3 cellular contexts compared by ENCODE assay signal in the genomic region with DNA sequence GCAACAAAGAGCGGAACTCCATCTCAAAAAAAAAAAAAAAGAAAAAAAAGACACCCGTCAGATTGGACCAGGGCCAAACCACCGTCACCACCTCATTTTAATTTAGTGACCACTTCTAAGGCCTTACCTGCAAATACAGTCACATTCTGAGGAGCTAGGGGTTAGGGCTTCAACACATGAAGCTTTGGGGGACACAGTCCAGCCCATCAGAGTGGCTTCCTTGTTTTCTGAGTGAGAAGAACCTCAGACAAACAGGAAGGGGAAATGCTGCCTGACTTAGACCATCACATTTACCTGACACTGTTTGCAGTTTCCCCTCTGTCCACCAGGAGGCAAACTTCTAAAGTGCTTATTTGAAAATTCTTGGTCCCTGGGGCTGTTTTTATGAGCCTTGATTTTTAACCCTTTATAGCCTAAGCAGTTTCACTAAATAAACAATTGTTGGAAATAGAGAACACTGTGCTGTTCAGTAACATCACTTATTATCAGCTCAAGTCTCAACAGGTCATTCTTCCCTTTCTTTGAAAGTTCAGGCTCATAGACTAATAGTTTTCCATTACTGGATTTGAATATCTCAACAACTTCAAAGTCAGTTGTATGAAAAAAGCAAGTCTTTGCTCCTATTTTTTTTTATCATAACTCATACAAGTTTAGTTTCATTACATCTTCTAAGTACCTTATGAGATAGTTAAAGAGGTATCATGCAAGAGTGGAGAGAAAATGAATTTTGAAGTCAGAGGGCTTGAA.
TF ChIP-seq lines count a peak whose summit lies in the region.

No MANE protein-coding gene starts in this region.

TF ChIP-seq in A549, 52 proteins besides CTCF, POLR2A, EP300 and RAD21:
- peak; percentile 59; the same call in 2 of the 3 replicates for TF ChIP-seq SMC3 (IDR thresholded peaks at IDR 0.05)
- TF ChIP-seq TP53 (CRISPR knock-in tag; IDR thresholded peaks at IDR 0.05): no peak

TF ChIP-seq in GM12891, 5 proteins besides CTCF, POLR2A, EP300 and RAD21:
- TF ChIP-seq TAF1 (IDR thresholded peaks at IDR 0.05; ENCODE audit: low read depth, low read length) (no peak), SPI1 (IDR thresholded peaks at IDR 0.05; ENCODE audit: low read depth, low read length) (peak; percentile 54)

TF ChIP-seq in H1, 55 proteins besides CTCF, POLR2A, EP300 and RAD21:
- TF ChIP-seq, protein P1, sequence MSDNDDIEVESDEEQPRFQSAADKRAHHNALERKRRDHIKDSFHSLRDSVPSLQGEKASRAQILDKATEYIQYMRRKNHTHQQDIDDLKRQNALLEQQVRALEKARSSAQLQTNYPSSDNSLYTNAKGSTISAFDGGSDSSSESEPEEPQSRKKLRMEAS (IDR thresholded peaks at IDR 0.05): no peak
- TF ChIP-seq HDAC2 (IDR thresholded peaks at IDR 0.05; ENCODE audit: borderline replicate concordance in 1 of 2, low read depth in 2 of 2, low read length in 2 of 2) (no peak), CREB1 (IDR thresholded peaks at IDR 0.05) (no peak), HDAC6 (IDR thresholded peaks at IDR 0.05; ENCODE audit: low read depth, low read length) (no peak), SIRT6 (IDR thresholded peaks at IDR 0.05; ENCODE audit: low read length) (no peak), KDM4A (IDR thresholded peaks at IDR 0.05; ENCODE audit: low read depth, low read length, severe bottlenecking) (no peak), SRF (IDR thresholded peaks at IDR 0.05; ENCODE audit: low read depth, low read length) (no peak), CEBPB (IDR thresholded peaks at IDR 0.05; ENCODE audit: low read depth, low read length) (no peak), NANOG (IDR thresholded peaks at IDR 0.05; ENCODE audit: insufficient read depth, low read depth, low read length, poor library complexity, severe bottlenecking) (no peak)
- TF ChIP-seq, protein P2, sequence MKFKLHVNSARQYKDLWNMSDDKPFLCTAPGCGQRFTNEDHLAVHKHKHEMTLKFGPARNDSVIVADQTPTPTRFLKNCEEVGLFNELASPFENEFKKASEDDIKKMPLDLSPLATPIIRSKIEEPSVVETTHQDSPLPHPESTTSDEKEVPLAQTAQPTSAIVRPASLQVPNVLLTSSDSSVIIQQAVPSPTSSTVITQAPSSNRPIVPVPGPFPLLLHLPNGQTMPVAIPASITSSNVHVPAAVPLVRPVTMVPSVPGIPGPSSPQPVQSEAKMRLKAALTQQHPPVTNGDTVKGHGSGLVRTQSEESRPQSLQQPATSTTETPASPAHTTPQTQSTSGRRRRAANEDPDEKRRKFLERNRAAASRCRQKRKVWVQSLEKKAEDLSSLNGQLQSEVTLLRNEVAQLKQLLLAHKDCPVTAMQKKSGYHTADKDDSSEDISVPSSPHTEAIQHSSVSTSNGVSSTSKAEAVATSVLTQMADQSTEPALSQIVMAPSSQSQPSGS (IDR thresholded peaks at IDR 0.05; ENCODE audit: low read length): no peak
